ENCODE assay signal across 10 cellular contexts in the genomic region with DNA sequence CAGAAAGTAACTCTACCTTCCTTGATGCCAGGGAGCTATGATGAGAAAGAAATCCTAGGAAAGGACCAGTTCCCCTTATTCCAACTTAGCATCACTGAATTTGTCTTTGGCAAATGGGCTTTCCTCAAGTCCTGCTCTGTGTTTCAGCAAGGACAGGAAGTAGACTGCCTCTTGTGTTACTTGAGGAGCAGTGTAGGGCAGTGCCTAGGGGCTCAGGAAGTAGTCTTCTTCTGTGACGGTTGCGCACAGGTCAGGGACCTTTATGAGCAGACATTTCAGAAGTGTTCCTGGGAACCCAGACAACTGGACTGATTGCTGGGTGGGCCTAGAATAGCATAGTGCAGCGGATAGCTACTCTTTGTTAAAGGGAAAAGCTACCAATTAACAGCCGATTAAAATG. TPM values are rescaled to one million over a fixed set of nuclear protein-coding genes. Genes with fewer than 3 reads are reported as not detected.
DNase-seq lines count a peak whose midpoint lies in the region; ATAC-seq, FAIRE-seq and TF ChIP-seq lines count a peak whose summit lies in the region.
"Had no signal": no experiment of that assay in that cellular context is flagged by ENCODE, and none has a peak within 500 bp of the region (broad histone marks: within the 10 kb centered on the region; RNA-seq: fewer than 3 reads in every experiment).

No MANE protein-coding gene starts in this region.

- no peak overlapping the region for H4K5ac ChIP-seq in mesendoderm (ENCODE audit: low read length)

- H3K4me1 Mint-ChIP-seq in T-cell = peaks cover 9 to 31% (median 19%) of the 10 kb centered on the region in 3 donors

- H3K79me2 ChIP-seq in mesendoderm (ENCODE audit: control insufficient read depth, insufficient read depth, low read length) = no peaks in the 10 kb centered on the region

- H2BK5ac ChIP-seq in mesendoderm (ENCODE audit: low read length) = no peak overlapping the region

- CTCF ChIA-PET in T-cell (lab: Charles Lee) = interaction anchor here in 1 of 2 donors (0.6 to 1.0 kb wide), 3 partner anchors 25 to 29 kb away, joined by 3 to 10 read pairs (median 5); no protein-coding TSS in a partner anchor

- H3K27me3 Mint-ChIP-seq in T-cell = peaks cover 8 to 34% of the 10 kb centered on the region in 2 donors

- TF ChIP-seq CTCF in GM12874 (IDR thresholded peaks at IDR 0.05; ENCODE audit: insufficient read depth, low read depth, low read length) (0 out of 2 replicates have a peak, but pooled peaks have one; percentile 8), foreskin fibroblast (IDR thresholded peaks at IDR 0.05; ENCODE audit: low read depth, low read length) (no peak), WERI-Rb-1 (IDR thresholded peaks at IDR 0.05; ENCODE audit: low read depth, low read length) (no peak)

- WGBS in small intestine, 3 donors = 56 to 65% (median 62%) methylated on average over 4 of the region's 4 CpGs
- no CpG with 5 or more reads among the region's 4 CpGs for WGBS in mesendoderm (ENCODE audit: extremely low coverage, insufficient coverage, low lambda C conversion rate)

- no peak overlapping the region for H2BK120ac ChIP-seq in mesendoderm (ENCODE audit: low read depth, low read length)

- no peak overlapping the region for H4K8ac ChIP-seq in mesendoderm (ENCODE audit: low read depth, low read length)

- no peak overlapping the region for H2AK5ac ChIP-seq in mesendoderm (ENCODE audit: low read length)

- H3K36me3 Mint-ChIP-seq in T-cell = no peaks in the 10 kb centered on the region

- DNase-seq in T-cell (no peak), foreskin fibroblast (no peak), small intestine (no peak), WERI-Rb-1 (no peak), mesendoderm (no peak), OCI-M2 (lab: John Stamatoyannopoulos, UW; ENCODE audit: unreplicated experiment) (no peak), NCI-H2081 treated with DMSO at 0.1 percent for 48 hours (lab: John Stamatoyannopoulos, UW) (no peak)
- DNase-seq: activated T-cell treated with anti-CD3 and anti-CD28 coated beads for 4 hours, NCI-H446 had no signal

- H3K9me3 Mint-ChIP-seq in T-cell = no peaks in the 10 kb centered on the region

- POLR2A ChIA-PET in T-cell (lab: Charles Lee) = no interaction called here

- peak overlapping the region; percentile 27 to 56 for H3K27ac ChIP-seq in small intestine (ENCODE audit: low read depth in 1 of 2, low read length in 1 of 2)
- no peak overlapping the region for H3K27ac ChIP-seq in WERI-Rb-1
- H3K27ac ChIP-seq in mesendoderm (ENCODE audit: low read depth, low read length) = no peak overlapping the region

- no peak overlapping the region for H3K4me2 ChIP-seq in mesendoderm (ENCODE audit: low read length)

- no peak for FAIRE-seq in small intestine (lab: Jason Lieb, UNC)

- H3K23ac ChIP-seq in mesendoderm (ENCODE audit: low read length) = no peak overlapping the region

- H3K27me3 ChIP-seq in small intestine (ENCODE audit: control insufficient read depth in 2 of 2, insufficient read depth in 2 of 2, low read length in 2 of 2) (no peaks in the 10 kb centered on the region), WERI-Rb-1 (ENCODE audit: insufficient read depth, low read depth, severe bottlenecking) (peaks cover 7% of the 10 kb centered on the region), mesendoderm (ENCODE audit: insufficient read depth, low read length, poor library complexity) (no peaks in the 10 kb centered on the region)

- H3K56ac ChIP-seq in mesendoderm (ENCODE audit: low read length) = no peak overlapping the region

- H3K4me3 ChIP-seq in foreskin fibroblast (ENCODE audit: low read depth in 1 of 2, low read length in 2 of 2) (peak overlapping the region; percentile 70), small intestine (ENCODE audit: low read depth in 1 of 2, low read length in 2 of 2) (peak overlapping the region in 1 of 2 donors; percentile 99), WERI-Rb-1 (ENCODE audit: low read depth, low read length) (no peak overlapping the region), mesendoderm (ENCODE audit: low read length) (no peak overlapping the region)

- H2BK15ac ChIP-seq in mesendoderm (replicated peaks; ENCODE audit: low read depth) = no peak overlapping the region

- no peaks in the 10 kb centered on the region for H3K9me3 ChIP-seq in small intestine (ENCODE audit: control insufficient read depth, low read depth)
- no peaks in the 10 kb centered on the region for H3K9me3 ChIP-seq in WERI-Rb-1 (ENCODE audit: severe bottlenecking)

- no peak overlapping the region for H3K9ac ChIP-seq in mesendoderm (ENCODE audit: low read length)

- no peak overlapping the region for H3K4ac ChIP-seq in mesendoderm (ENCODE audit: low read depth, low read length)

- H3K18ac ChIP-seq in mesendoderm (ENCODE audit: low read length) = no peak overlapping the region

- H3K4me3 Mint-ChIP-seq in T-cell = peak overlapping the region in 2 of 3 donors; percentile 13 to 27

- H3K36me3 ChIP-seq in small intestine (ENCODE audit: control insufficient read depth in 2 of 2, insufficient read depth in 2 of 2, low read length in 2 of 2) (peaks cover 0 to 2% of the 10 kb centered on the region in 2 donors), WERI-Rb-1 (no peaks in the 10 kb centered on the region), mesendoderm (ENCODE audit: control insufficient read depth, insufficient read depth, low read length) (no peaks in the 10 kb centered on the region)

- H3K27ac Mint-ChIP-seq in T-cell = no peak overlapping the region

- no peak for ATAC-seq in T-cell (replicated peaks in 1 of 4)

- no peaks in the 10 kb centered on the region for H3K79me1 ChIP-seq in mesendoderm (ENCODE audit: low read length)

- H3K4me1 ChIP-seq in small intestine (ENCODE audit: control insufficient read depth in 2 of 2, insufficient read depth in 1 of 2, low read depth in 1 of 2, low read length in 1 of 2) = peaks cover under 1 to 11% of the 10 kb centered on the region in 2 donors
- no peaks in the 10 kb centered on the region for H3K4me1 ChIP-seq in mesendoderm (ENCODE audit: control insufficient read depth, low read depth, low read length)

RNA-seq across cellular contexts. Expression of a gene that starts 2.7 kb away (rescaled TPM):
- 10 to 100 TPM in 4 of 5 donors, 1 to 10 TPM in 1; 4.1 to 57.7 (median 35.8) TPM for total RNA-seq in T-cell
- 1,000 to 10,000 TPM in 2 of 3 donors, 100 to 1,000 TPM in 1; 593 to 2,279 (median 2,145) TPM for polyA plus RNA-seq in small intestine
- 9.2 TPM for polyA plus RNA-seq in mesendoderm (2013, experiment 1 of 2)
- polyA plus RNA-seq in mesendoderm (2013, experiment 2 of 2) = 9.7 TPM

RNA-seq across cellular contexts. Expression of a gene that starts 59.6 kb away (rescaled TPM):
- 1 to 10 TPM in 1 of 5 donors, under 1 TPM in 4; 0.41 to 1.3 (median 0.73) TPM for total RNA-seq in T-cell
- 10 to 100 TPM in 1 of 3 donors, 1 to 10 TPM in 1, under 1 TPM in 1; 0.81 to 13.2 (median 1.3) TPM for polyA plus RNA-seq in small intestine
- polyA plus RNA-seq in mesendoderm (2013, experiment 1 of 2) = 91.1 TPM
- polyA plus RNA-seq in mesendoderm (2013, experiment 2 of 2) = 89.4 TPM

Comparison
In these comparisons a context has a peak if more than half of its experiments do, and no peak if none do; other contexts are left out.
1. H3K4me3 ChIP-seq: peak in foreskin fibroblast (2 of 2); none in WERI-Rb-1 (single experiment) and mesendoderm (single experiment).
2. H3K27ac ChIP-seq: peak in small intestine (2 of 2); none in WERI-Rb-1 (single experiment) and mesendoderm (single experiment).